Comparison of ENCODE assay signal across 10 cellular contexts in genomic region chr6:161152904-161153662, GRCh38.
A peak's percentile ranks its signal among the peaks of the same experiment; 100 is the strongest.
DNase-seq lines count a peak whose midpoint lies in the region; ATAC-seq and TF ChIP-seq lines count a peak whose summit lies in the region.
"Had no signal": no experiment of that assay in that cellular context is flagged by ENCODE, and none has a peak within 500 bp of the region (broad histone marks: within the 10 kb centered on the region; RNA-seq: fewer than 3 reads in every experiment).

No MANE protein-coding gene starts in this region.

- POLR2A ChIA-PET in A673 (lab: Charles Lee; ENCODE audit: low non-redundant PET): no interaction called here

- H3K9me3 Mint-ChIP-seq in activated T-cell treated with anti-CD3 and anti-CD28 coated beads, Interleukin-2, amount 50 U/mL, for 72 hours: no peaks in the 10 kb centered on the region
- H3K9me3 Mint-ChIP-seq: nephron had no signal

- CTCF ChIA-PET in A673 (lab: Charles Lee): interaction anchor here (0.5 kb wide), 1 partner anchor 219 kb away, joined by 3 read pairs; no protein-coding TSS in a partner anchor

- intact Hi-C loops in A673 (cut with micrococcal nuclease; ENCODE audit: unreplicated experiment): loop anchor here (5.0 kb wide), 1 partner anchor 219 kb away; no protein-coding TSS in a partner anchor

- H3K4me3 Mint-ChIP-seq in activated T-cell treated with anti-CD3 and anti-CD28 coated beads, Interleukin-2, amount 50 U/mL, for 72 hours: no peak overlapping the region
- H3K4me3 Mint-ChIP-seq: nephron had no signal

- no peaks in the 10 kb centered on the region for H3K4me1 ChIP-seq in A673 (ENCODE audit: insufficient read depth, low read length, poor library complexity, severe bottlenecking)

- no peak overlapping the region for H3K27ac ChIP-seq in A673 (ENCODE audit: low read depth, low read length, poor library complexity, severe bottlenecking)

- no TSS peak for BruUV-seq in A673 (replicated peaks; lab: Mats Ljungman, UMichigan)

- H3K36me3 Mint-ChIP-seq in activated T-cell treated with anti-CD3 and anti-CD28 coated beads, Interleukin-2, amount 50 U/mL, for 72 hours (ENCODE audit: insufficient read depth in 2 of 2): no peaks in the 10 kb centered on the region

- no peaks in the 10 kb centered on the region for H3K4me1 Mint-ChIP-seq in activated T-cell treated with anti-CD3 and anti-CD28 coated beads, Interleukin-2, amount 50 U/mL, for 72 hours (ENCODE audit: low read depth)
- H3K4me1 Mint-ChIP-seq: nephron had no signal

- no peaks in the 10 kb centered on the region for H3K27me3 Mint-ChIP-seq in activated T-cell treated with anti-CD3 and anti-CD28 coated beads, Interleukin-2, amount 50 U/mL, for 72 hours (ENCODE audit: low read depth)

- no peak overlapping the region for H3K27ac Mint-ChIP-seq in activated T-cell treated with anti-CD3 and anti-CD28 coated beads, Interleukin-2, amount 50 U/mL, for 72 hours
- H3K27ac Mint-ChIP-seq: nephron had no signal

- H3K9me3 ChIP-seq in A673 (ENCODE audit: low read depth, low read length, poor library complexity, severe bottlenecking): no peaks in the 10 kb centered on the region

- H3K4me3 ChIP-seq in A673 (ENCODE audit: low read depth, low read length, poor library complexity, severe bottlenecking): no peak overlapping the region

- no peaks in the 10 kb centered on the region for H3K36me3 ChIP-seq in A673 (ENCODE audit: insufficient read depth, low read length, poor library complexity, severe bottlenecking)

- no peaks in the 10 kb centered on the region for H3K27me3 ChIP-seq in A673 (replicated peaks; ENCODE audit: insufficient read depth, low read depth, low read length, poor library complexity)

- TF ChIP-seq CTCF in A673 (conservative IDR thresholded peaks at IDR 0.05; ENCODE audit: low read depth, low read length): peak; percentile 49

- in situ Hi-C loops in G401 (cut with HindIII; ENCODE audit: low sequenced_read_pairs): no loop called here

- DNase-seq in A673 (ENCODE audit: low spot score): no peak
- DNase-seq in activated T-cell treated with anti-CD3 and anti-CD28 coated beads, Interleukin-2, amount 50 U/mL, for 72 hours: peak; percentile 18 to 23
- DNase-seq in hepatic stellate cell (ENCODE audit: low spot score): peak; percentile 39
- DNase-seq in G401 (ENCODE audit: low spot score): no peak
- no peak for DNase-seq in epidermal melanocyte (ENCODE audit: insufficient read length, low spot score)
- DNase-seq in iPS-NIHi7 (ENCODE audit: extremely low spot score): no peak
- DNase-seq: cortex of kidney had no signal

- ATAC-seq in GM18511 (IDR thresholded peaks at IDR 0.05; ENCODE audit: unreplicated experiment) (peak; percentile 50), HG02884 (IDR thresholded peaks at IDR 0.05; ENCODE audit: unreplicated experiment) (no peak)
- peak; percentile 56 to 67 for ATAC-seq in activated T-cell treated with anti-CD3 and anti-CD28 coated beads, Interleukin-2, amount 50 U/mL, for 72 hours (replicated peaks in 1 of 2)

Comparison
In these comparisons a context has a peak if more than half of its experiments do, and no peak if none do; other contexts are left out.
1. DNase-seq: peak in activated T-cell treated with anti-CD3 and anti-CD28 coated beads, Interleukin-2, amount 50 U/mL, for 72 hours (2 of 2) and hepatic stellate cell (single experiment); none in A673 (single experiment), G401 (single experiment), epidermal melanocyte (single experiment) and iPS-NIHi7 (single experiment).